ENCODE assay signal across 15 cellular contexts in the genomic region with DNA sequence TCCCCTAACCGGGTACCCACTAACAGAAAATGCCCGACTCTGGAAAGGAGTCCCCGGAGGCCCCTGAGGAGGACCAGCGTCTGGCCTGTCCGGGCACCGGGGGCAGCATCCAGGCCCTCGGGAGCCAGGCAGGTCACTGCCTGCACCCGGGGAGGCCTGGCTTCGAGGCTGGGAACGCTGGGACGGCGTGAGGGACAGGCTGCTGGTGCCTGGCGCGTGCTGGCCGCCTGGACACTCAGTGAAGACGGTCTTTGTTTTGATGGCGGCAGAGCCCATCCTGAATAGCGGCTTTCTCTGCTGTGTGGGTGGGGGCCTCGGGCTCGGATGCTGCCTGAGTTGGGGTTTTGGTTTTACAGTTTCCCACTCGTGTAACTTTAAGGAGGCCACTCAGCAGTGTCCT. TPM values are rescaled to one million over a fixed set of nuclear protein-coding genes. Genes with fewer than 3 reads are reported as not detected.
DNase-seq lines count a peak whose midpoint lies in the region; ATAC-seq, FAIRE-seq and TF ChIP-seq lines count a peak whose summit lies in the region.
"Had no signal": no experiment of that assay in that cellular context is flagged by ENCODE, and none has a peak within 500 bp of the region (broad histone marks: within the 10 kb centered on the region; RNA-seq: fewer than 3 reads in every experiment).

No MANE protein-coding gene starts in this region.

- 74% methylated on average over 5 of the region's 21 CpGs; no CpG with 5 or more reads in 1 of the 2 experiments for WGBS in IMR-90 (ENCODE audit: extremely low coverage in 2 of 2, insufficient read length in 1 of 2), 2 experiments

- no peak overlapping the region for H4K5ac ChIP-seq in IMR-90 (ENCODE audit: low read depth, low read length)

- H3K9me1 ChIP-seq in IMR-90 (ENCODE audit: insufficient read depth, low read length) = peaks cover 4% of the 10 kb centered on the region; the same call in 1 of the 2 replicates

- H3K4me3 Mint-ChIP-seq in stimulated activated effector memory CD8-positive, alpha-beta T cell treated with anti-CD3 and anti-CD28 coated beads, Interleukin-12 subunit alpha, Interleukin-12 subunit beta, amount 100 ng/mL, for 72 hours = no peak overlapping the region
- H3K4me3 Mint-ChIP-seq: CD4-positive, CD25-positive, alpha-beta regulatory T cell; IgD-negative memory B cell had no signal

- in situ Hi-C loops in IMR-90 (cut with MboI; ENCODE audit: low sequenced_read_pairs) (no loop called here), brain microvascular endothelial cell (cut with HindIII; ENCODE audit: low pct_ligation_motif_present, low sequenced_read_pairs) (no loop called here)

- CTCF ChIA-PET in IMR-90 (lab: Yijun Ruan, JAX) (no interaction called here), HEK293T (lab: Yijun Ruan, JAX) (no interaction called here)

- H3K36me3 Mint-ChIP-seq in stimulated activated effector memory CD8-positive, alpha-beta T cell treated with anti-CD3 and anti-CD28 coated beads, Interleukin-12 subunit alpha, Interleukin-12 subunit beta, amount 100 ng/mL, for 72 hours = no peaks in the 10 kb centered on the region
- H3K36me3 Mint-ChIP-seq: CD4-positive, CD25-positive, alpha-beta regulatory T cell had no signal

- intact Hi-C loops in IMR-90 (cut with micrococcal nuclease) = no loop called here

- TF ChIP-seq POLR2A in IMR-90 (IDR thresholded peaks at IDR 0.05; ENCODE audit: low read depth, low read length) = no peak

- H3K27ac Mint-ChIP-seq in stimulated activated effector memory CD8-positive, alpha-beta T cell treated with anti-CD3 and anti-CD28 coated beads, Interleukin-12 subunit alpha, Interleukin-12 subunit beta, amount 100 ng/mL, for 72 hours = peak overlapping the region; percentile 13
- H3K27ac Mint-ChIP-seq: CD4-positive, CD25-positive, alpha-beta regulatory T cell had no signal

- H3K79me1 ChIP-seq in IMR-90 (ENCODE audit: low read depth in 1 of 2, low read length in 2 of 2) = no peaks in the 10 kb centered on the region

- H3K4ac ChIP-seq in IMR-90 (ENCODE audit: low read depth, low read length) = peak overlapping the region; percentile 61

- no peak for TF ChIP-seq CTCF in IMR-90 (conservative IDR thresholded peaks at IDR 0.05; ENCODE audit: low read depth, low read length)
- TF ChIP-seq CTCF in brain microvascular endothelial cell (IDR thresholded peaks at IDR 0.05; ENCODE audit: low read depth, low read length, missing control alignments) = no peak

- H2BK120ac ChIP-seq in IMR-90 (ENCODE audit: low read depth, low read length) = peak overlapping the region; percentile 72

- H3K23ac ChIP-seq in IMR-90 (ENCODE audit: low read depth, low read length) = no peak overlapping the region

- H3K56ac ChIP-seq in IMR-90 (ENCODE audit: extremely low read depth, insufficient read depth, low read length) = no peak overlapping the region

- no peaks in the 10 kb centered on the region for H3K9me3 ChIP-seq in IMR-90 (ENCODE audit: control insufficient read depth, insufficient read depth, low read length)

- no peaks in the 10 kb centered on the region for H3K9me3 Mint-ChIP-seq in stimulated activated effector memory CD8-positive, alpha-beta T cell treated with anti-CD3 and anti-CD28 coated beads, Interleukin-12 subunit alpha, Interleukin-12 subunit beta, amount 100 ng/mL, for 72 hours
- H3K9me3 Mint-ChIP-seq: CD4-positive, CD25-positive, alpha-beta regulatory T cell had no signal

- H3K36me3 ChIP-seq in IMR-90 (ENCODE audit: control insufficient read depth, insufficient read depth, low read length) (no peaks in the 10 kb centered on the region), brain microvascular endothelial cell (replicated peaks) (no peaks in the 10 kb centered on the region)

- no peak overlapping the region for H3K4me2 ChIP-seq in IMR-90 (ENCODE audit: low read depth, low read length)

- H3K4me1 ChIP-seq in IMR-90 (ENCODE audit: control insufficient read depth, insufficient read depth, low read length) = peaks cover 6% of the 10 kb centered on the region

- H4K91ac ChIP-seq in IMR-90 (ENCODE audit: insufficient read depth, low read depth, low read length) = peak overlapping the region; percentile 46

- DNase-seq in IMR-90 (no peak), frontal cortex (ENCODE audit: low spot score in 2 of 2) (peak; percentile 51 to 64), middle frontal gyrus (ENCODE audit: extremely low spot score, low spot score) (peak; percentile 53), brain microvascular endothelial cell (no peak), HEK293T (ENCODE audit: extremely low spot score) (no peak), NCI-H2029 (lab: John Stamatoyannopoulos, UW) (no peak)
- no peak for DNase-seq in stimulated activated effector memory CD8-positive, alpha-beta T cell treated with anti-CD3 and anti-CD28 coated beads, Interleukin-12 subunit alpha, Interleukin-12 subunit beta, amount 100 ng/mL, for 72 hours (ENCODE audit: low spot score in 2 of 2)
- DNase-seq: CD4-positive, CD25-positive, alpha-beta regulatory T cell; NCI-H1417 treated with DMSO at 0.1 percent for 48 hours; NCI-H2107; NK-92 treated with Interleukin-12 subunit alpha and Interleukin-12 subunit beta, amount 100 ng/mL, for 24 hours had no signal

- H3K18ac ChIP-seq in IMR-90 (ENCODE audit: low read depth, low read length) = no peak overlapping the region

- H4K20me1 ChIP-seq in IMR-90 (ENCODE audit: insufficient read depth, low read length) = no peaks in the 10 kb centered on the region

- no peak overlapping the region for H3K27ac ChIP-seq in IMR-90 (ENCODE audit: insufficient read depth, low read length)
- H3K27ac ChIP-seq in brain microvascular endothelial cell = no peak overlapping the region

- H3K27me3 ChIP-seq in IMR-90 (ENCODE audit: control insufficient read depth, insufficient read depth, low read length) (peaks cover 2% of the 10 kb centered on the region; the same call in 1 of the 2 replicates), brain microvascular endothelial cell (replicated peaks) (no peaks in the 10 kb centered on the region)

- dilution Hi-C loops in IMR-90 (cut with HindIII; ENCODE audit: low sequenced_read_pairs, unreplicated experiment) = no loop called here

- H2BK15ac ChIP-seq in IMR-90 (ENCODE audit: low read depth, low read length) = peak overlapping the region; percentile 11; the same call in 1 of the 3 replicates

- no peak overlapping the region for H3K14ac ChIP-seq in IMR-90 (replicated peaks; ENCODE audit: low read depth, low read length)

- no peak overlapping the region for H2AK9ac ChIP-seq in IMR-90 (replicated peaks; ENCODE audit: low read depth, low read length, poor library complexity)

- no TSS peak for BruUV-seq in IMR-90 (replicated peaks; lab: Mats Ljungman, UMichigan)

- H3K9ac ChIP-seq in IMR-90 (ENCODE audit: low read depth, low read length) = no peak overlapping the region

- peak overlapping the region; percentile 15 for H2AFZ ChIP-seq in IMR-90 (replicated peaks; ENCODE audit: low read length, poor library complexity)

- H2BK20ac ChIP-seq in IMR-90 (ENCODE audit: low read depth, low read length) = 0 out of 2 replicates have a peak overlapping the region, but pooled peaks have one; percentile 39

- no peak for TF ChIP-seq RAD21 in IMR-90 (IDR thresholded peaks at IDR 0.05; ENCODE audit: low read length)

- no peak for ATAC-seq in IMR-90 (ENCODE audit: low read depth)
- no peak for ATAC-seq in stimulated activated effector memory CD8-positive, alpha-beta T cell treated with anti-CD3 and anti-CD28 coated beads, Interleukin-12 subunit alpha, Interleukin-12 subunit beta, amount 100 ng/mL, for 72 hours
- ATAC-seq in HG03039 (IDR thresholded peaks at IDR 0.05; ENCODE audit: unreplicated experiment) = no peak

- H2AK5ac ChIP-seq in IMR-90 (ENCODE audit: low read depth, low read length) = peak overlapping the region; percentile 27; the same call in 1 of the 2 replicates

- H4K8ac ChIP-seq in IMR-90 (ENCODE audit: low read depth in 2 of 2, low read length in 2 of 2) = peak overlapping the region in 1 of 2 experiments; percentile 60; a peak in 1 of 4 replicates

- H3K4me3 ChIP-seq in IMR-90 (ENCODE audit: insufficient read depth, low read depth, low read length) = no peak overlapping the region
- no peak overlapping the region for H3K4me3 ChIP-seq in brain microvascular endothelial cell (ENCODE audit: low read depth, low read length)

- no peak for FAIRE-seq in frontal cortex (lab: Jason Lieb, UNC)
- FAIRE-seq: G401.6, GM12891 had no signal

- H3K4me1 Mint-ChIP-seq in stimulated activated effector memory CD8-positive, alpha-beta T cell treated with anti-CD3 and anti-CD28 coated beads, Interleukin-12 subunit alpha, Interleukin-12 subunit beta, amount 100 ng/mL, for 72 hours = peaks cover 6% of the 10 kb centered on the region

- POLR2A ChIA-PET in IMR-90 (lab: Charles Lee; ENCODE audit: unreplicated experiment) = no interaction called here
- POLR2A ChIA-PET in HEK293T (lab: Yijun Ruan, JAX) = no interaction called here

- no peak overlapping the region for H2BK5ac ChIP-seq in IMR-90 (ENCODE audit: low read depth, low read length, poor library complexity, severe bottlenecking)

TF ChIP-seq in IMR-90, 13 proteins besides CTCF, POLR2A, EP300 and RAD21 (continues in another document):
- TF ChIP-seq RCOR1 (IDR thresholded peaks at IDR 0.05; ENCODE audit: insufficient replicate concordance, low read length) = no peak
- TF ChIP-seq, protein P1, sequence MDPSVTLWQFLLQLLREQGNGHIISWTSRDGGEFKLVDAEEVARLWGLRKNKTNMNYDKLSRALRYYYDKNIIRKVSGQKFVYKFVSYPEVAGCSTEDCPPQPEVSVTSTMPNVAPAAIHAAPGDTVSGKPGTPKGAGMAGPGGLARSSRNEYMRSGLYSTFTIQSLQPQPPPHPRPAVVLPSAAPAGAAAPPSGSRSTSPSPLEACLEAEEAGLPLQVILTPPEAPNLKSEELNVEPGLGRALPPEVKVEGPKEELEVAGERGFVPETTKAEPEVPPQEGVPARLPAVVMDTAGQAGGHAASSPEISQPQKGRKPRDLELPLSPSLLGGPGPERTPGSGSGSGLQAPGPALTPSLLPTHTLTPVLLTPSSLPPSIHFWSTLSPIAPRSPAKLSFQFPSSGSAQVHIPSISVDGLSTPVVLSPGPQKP (IDR thresholded peaks at IDR 0.05; ENCODE audit: borderline replicate concordance, low read depth, low read length) = no peak

TF ChIP-seq in HEK293T, 16 proteins besides CTCF, POLR2A, EP300 and RAD21 (continues in another document):
- TF ChIP-seq, protein P2, sequence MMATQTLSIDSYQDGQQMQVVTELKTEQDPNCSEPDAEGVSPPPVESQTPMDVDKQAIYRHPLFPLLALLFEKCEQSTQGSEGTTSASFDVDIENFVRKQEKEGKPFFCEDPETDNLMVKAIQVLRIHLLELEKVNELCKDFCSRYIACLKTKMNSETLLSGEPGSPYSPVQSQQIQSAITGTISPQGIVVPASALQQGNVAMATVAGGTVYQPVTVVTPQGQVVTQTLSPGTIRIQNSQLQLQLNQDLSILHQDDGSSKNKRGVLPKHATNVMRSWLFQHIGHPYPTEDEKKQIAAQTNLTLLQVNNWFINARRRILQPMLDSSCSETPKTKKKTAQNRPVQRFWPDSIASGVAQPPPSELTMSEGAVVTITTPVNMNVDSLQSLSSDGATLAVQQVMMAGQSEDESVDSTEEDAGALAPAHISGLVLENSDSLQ (IDR thresholded peaks at IDR 0.05) = no peak
- TF ChIP-seq ZNF384 (IDR thresholded peaks at IDR 0.05) = no peak
- TF ChIP-seq FOXA1 (IDR thresholded peaks at IDR 0.05) = no peak

RNA-seq across cellular contexts. Expression of a gene that starts 37.6 kb away (rescaled TPM):
- 2.0 and 2.8 TPM in 2 replicates for total RNA-seq in IMR-90 (2012; rRNA removed)
- polyA plus RNA-seq in IMR-90 (2012; rRNA removed) = 3.5 and 4.4 TPM in 2 replicates
- 3.8 and 4.0 TPM in 2 replicates for polyA plus RNA-seq in IMR-90 (2012; cell fraction: cytosol; rRNA removed)
- 5.9 and 7.4 TPM in 2 replicates for polyA plus RNA-seq in IMR-90 (2012; cell fraction: nucleus; rRNA removed; ENCODE audit: low replicate concordance)
- total RNA-seq in frontal cortex = 58.7 TPM

Comparison
In these comparisons a context has a peak if more than half of its experiments do, and no peak if none do; other contexts are left out.
1. DNase-seq: peak in frontal cortex (2 of 2) and middle frontal gyrus (single experiment); none in IMR-90 (single experiment), stimulated activated effector memory CD8-positive, alpha-beta T cell treated with anti-CD3 and anti-CD28 coated beads, Interleukin-12 subunit alpha, Interleukin-12 subunit beta, amount 100 ng/mL, for 72 hours (0 of 2), brain microvascular endothelial cell (single experiment), HEK293T (single experiment) and NCI-H2029 (single experiment).
2. RNA of a gene that starts 37.6 kb away (total RNA-seq): 58.7 TPM in frontal cortex (single experiment); 2.0 to 2.8 TPM in IMR-90; every median in the first group is over 10 times any median in the second.